In the genomic region with DNA sequence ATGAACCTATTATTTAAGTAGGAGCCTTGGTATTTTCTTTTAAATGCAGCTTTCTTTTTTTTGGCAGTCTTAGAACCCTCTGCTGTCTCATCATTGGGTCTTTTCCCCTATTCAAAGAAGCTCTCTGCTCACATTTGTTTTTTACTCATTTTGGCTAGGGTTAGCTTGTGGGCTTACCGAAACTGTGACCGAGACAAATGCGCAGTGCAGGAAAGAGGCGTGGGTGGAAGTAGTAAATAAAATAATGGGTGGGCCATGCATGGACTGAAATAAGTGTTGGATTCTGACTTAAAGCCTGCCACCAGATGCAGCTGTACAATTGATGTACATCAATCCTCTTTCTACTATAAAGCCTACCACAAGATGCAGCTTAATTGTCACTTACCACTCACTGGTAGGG, we compare ENCODE assay signal across 16 cellular contexts. TPM values are rescaled to one million over a fixed set of nuclear protein-coding genes. Genes with fewer than 3 reads are reported as not detected.
A peak's percentile ranks its signal among the peaks of the same experiment; 100 is the strongest.
DNase-seq lines count a peak whose midpoint lies in the region; ATAC-seq, FAIRE-seq and TF ChIP-seq lines count a peak whose summit lies in the region.
"Had no signal": no experiment of that assay in that cellular context is flagged by ENCODE, and none has a peak within 500 bp of the region (broad histone marks: within the 10 kb centered on the region; RNA-seq: fewer than 3 reads in every experiment).

No MANE protein-coding gene starts in this region.

- no peak overlapping the region for H3K27ac ChIP-seq in GM12878 (ENCODE audit: control insufficient read depth, insufficient read depth)
- H3K27ac ChIP-seq: PC-9, SJCRH30 had no signal

- no peak for TF ChIP-seq EP300 in GM12878 (IDR thresholded peaks at IDR 0.05; ENCODE audit: borderline replicate concordance in 1 of 2, control insufficient read depth in 1 of 2, low read depth in 2 of 2, low read length in 2 of 2)

- H3K9me3 Mint-ChIP-seq in activated T-cell treated with anti-CD3 and anti-CD28 coated beads, Interleukin-2, amount 50 U/mL, for 72 hours, result no peaks in the 10 kb centered on the region
- H3K9me3 Mint-ChIP-seq: CD8-positive, alpha-beta T cell had no signal

- H2AFZ ChIP-seq in GM12878 (ENCODE audit: control insufficient read depth, low read depth, low read length), result no peak overlapping the region
- H2AFZ ChIP-seq: PC-9 had no signal

- H3K4me1 ChIP-seq in GM12878 (ENCODE audit: control insufficient read depth, insufficient read depth, low read length), result no peaks in the 10 kb centered on the region
- H3K4me1 ChIP-seq: SJCRH30 had no signal

- peak; percentile 61 to 67 for ATAC-seq in activated T-cell treated with anti-CD3 and anti-CD28 coated beads, Interleukin-2, amount 50 U/mL, for 72 hours (replicated peaks in 1 of 2)
- ATAC-seq in GM19455 (IDR thresholded peaks at IDR 0.05; ENCODE audit: unreplicated experiment) (peak; percentile 73), HG02870 (IDR thresholded peaks at IDR 0.05; ENCODE audit: unreplicated experiment) (peak; percentile 84), GM12878 (peak; percentile 79), HG02759 (IDR thresholded peaks at IDR 0.05; ENCODE audit: unreplicated experiment) (no peak)
- ATAC-seq: CD8-positive, alpha-beta T cell had no signal

- no peaks in the 10 kb centered on the region for H3K27me3 ChIP-seq in GM12878 (replicated peaks in 1 of 2; ENCODE audit: control insufficient read depth in 2 of 2, insufficient read depth in 2 of 2, low read length in 1 of 2)
- H3K27me3 ChIP-seq: SJCRH30 had no signal

- peak overlapping the region in 1 of 2 donors; percentile 70 for H3K4me3 Mint-ChIP-seq in activated T-cell treated with anti-CD3 and anti-CD28 coated beads, Interleukin-2, amount 50 U/mL, for 72 hours
- H3K4me3 Mint-ChIP-seq: CD8-positive, alpha-beta T cell had no signal

- H3K27ac Mint-ChIP-seq in activated T-cell treated with anti-CD3 and anti-CD28 coated beads, Interleukin-2, amount 50 U/mL, for 72 hours, result no peak overlapping the region
- H3K27ac Mint-ChIP-seq: CD8-positive, alpha-beta T cell had no signal

- FAIRE-seq in GM12878 (lab: Jason Lieb, UNC), result no peak
- FAIRE-seq: G401.6, GM18507, H1 had no signal

- SMC1A ChIA-PET in GM12878 (lab: Charles Lee; ENCODE audit: uncharacterized antibody, unreplicated experiment), result interaction anchor here (0.9 to 4.6 kb wide), 6 partner anchors 9 to 216 kb away, joined by 3 to 20 read pairs (median 5); no protein-coding TSS in a partner anchor

- no peaks in the 10 kb centered on the region for H3K79me2 ChIP-seq in GM12878 (ENCODE audit: control insufficient read depth, insufficient read depth, low read length)

- RAD21 ChIA-PET in GM12878 (lab: Charles Lee; ENCODE audit: unreplicated experiment), result interaction anchor here (1.0 to 1.4 kb wide), 4 partner anchors 9 to 216 kb away, joined by 3 to 5 read pairs (median 4); no protein-coding TSS in a partner anchor

- TF ChIP-seq RAD21 in GM12878 (IDR thresholded peaks at IDR 0.05; ENCODE audit: insufficient read depth, low read depth, low read length), result no peak

- no peaks in the 10 kb centered on the region for H4K20me1 ChIP-seq in GM12878 (ENCODE audit: control insufficient read depth, insufficient read depth)

- in situ Hi-C loops in GM12878 (cut with MboI), result loop anchor here (25.0 kb wide), 1 partner anchor 516 kb away; no protein-coding TSS in a partner anchor

- DNase-seq in activated T-cell treated with anti-CD3 and anti-CD28 coated beads, Interleukin-2, amount 50 U/mL, for 72 hours, result peak in 1 of 2 donors; percentile 12
- DNase-seq in activated T-cell treated with anti-CD3 and anti-CD28 coated beads for 4 hours (no peak), GM12878 (ENCODE audit: low read depth, low spot score) (peak; percentile 32), glomerular visceral epithelial cell (ENCODE audit: extremely low spot score) (no peak)
- DNase-seq: CD8-positive, alpha-beta T cell; DND-41; NCI-H1930; NCI-H510A; PC-9; SJCRH30 had no signal

- peaks cover 11% of the 10 kb centered on the region for H3K4me1 Mint-ChIP-seq in activated T-cell treated with anti-CD3 and anti-CD28 coated beads, Interleukin-2, amount 50 U/mL, for 72 hours (ENCODE audit: low read depth)

- H3K9ac ChIP-seq in GM12878 (ENCODE audit: control insufficient read depth, insufficient read depth, low read length), result no peak overlapping the region

- no peak for TF ChIP-seq POLR2A in GM12878 (IDR thresholded peaks at IDR 0.05; ENCODE audit: low read depth, low read length)

- H3K4me2 ChIP-seq in GM12878 (ENCODE audit: control insufficient read depth, insufficient read depth), result no peak overlapping the region; the same call in 1 of the 2 replicates
- H3K4me2 ChIP-seq: PC-9 had no signal

- CTCF ChIA-PET in GM12878 (lab: Yijun Ruan, JAX), result interaction anchor here (1.0 to 2.5 kb wide), 5 partner anchors 10 to 217 kb away, joined by 3 to 12 read pairs (median 5); no protein-coding TSS in a partner anchor

- peaks cover 0 to 4% of the 10 kb centered on the region in 2 donors for H3K36me3 Mint-ChIP-seq in activated T-cell treated with anti-CD3 and anti-CD28 coated beads, Interleukin-2, amount 50 U/mL, for 72 hours (ENCODE audit: insufficient read depth in 2 of 2)

- H3K4me3 ChIP-seq in GM12878, result no peak overlapping the region
- H3K4me3 ChIP-seq: PC-9, SJCRH30 had no signal

- no TSS peak for BruUV-seq in GM12878 (replicated peaks; lab: Mats Ljungman, UMichigan)

- intact Hi-C loops in GM12878 (cut with micrococcal nuclease; ENCODE audit: unreplicated experiment), result no loop called here

- no peaks in the 10 kb centered on the region for H3K9me3 ChIP-seq in GM12878 (replicated peaks; ENCODE audit: control insufficient read depth, insufficient read depth, low read length)
- H3K9me3 ChIP-seq: SJCRH30 had no signal

- POLR2A ChIA-PET in GM12878 (lab: Charles Lee), result interaction anchor here (1.3 kb wide), 1 partner anchor 9 kb away, joined by 4 read pairs; no protein-coding TSS in a partner anchor

- H3K36me3 ChIP-seq in GM12878 (ENCODE audit: control insufficient read depth in 2 of 2, insufficient read depth in 2 of 2, low read length in 1 of 2), result no peaks in the 10 kb centered on the region; a peak in 2 of 4 replicates
- H3K36me3 ChIP-seq: SJCRH30 had no signal

- WGBS in GM12878 (ENCODE audit: insufficient coverage, insufficient replicate concordance, low lambda C conversion rate, missing lambda C conversion rate), result 0% methylated on average over 4 of the region's 4 CpGs

- no peak for TF ChIP-seq CTCF in GM12878 (IDR thresholded peaks at IDR 0.05 in 2 of 3, conservative IDR thresholded peaks at IDR 0.05 in 1 of 3; ENCODE audit: control insufficient read depth in 2 of 3, extremely low read depth in 1 of 3, insufficient read depth in 1 of 3, low read depth in 3 of 3, low read length in 3 of 3)

- no peaks in the 10 kb centered on the region for H3K27me3 Mint-ChIP-seq in activated T-cell treated with anti-CD3 and anti-CD28 coated beads, Interleukin-2, amount 50 U/mL, for 72 hours (ENCODE audit: low read depth)

TF ChIP-seq in GM12878, 131 proteins besides CTCF, POLR2A, EP300 and RAD21 (continues in another document):
- TF ChIP-seq, protein P1, sequence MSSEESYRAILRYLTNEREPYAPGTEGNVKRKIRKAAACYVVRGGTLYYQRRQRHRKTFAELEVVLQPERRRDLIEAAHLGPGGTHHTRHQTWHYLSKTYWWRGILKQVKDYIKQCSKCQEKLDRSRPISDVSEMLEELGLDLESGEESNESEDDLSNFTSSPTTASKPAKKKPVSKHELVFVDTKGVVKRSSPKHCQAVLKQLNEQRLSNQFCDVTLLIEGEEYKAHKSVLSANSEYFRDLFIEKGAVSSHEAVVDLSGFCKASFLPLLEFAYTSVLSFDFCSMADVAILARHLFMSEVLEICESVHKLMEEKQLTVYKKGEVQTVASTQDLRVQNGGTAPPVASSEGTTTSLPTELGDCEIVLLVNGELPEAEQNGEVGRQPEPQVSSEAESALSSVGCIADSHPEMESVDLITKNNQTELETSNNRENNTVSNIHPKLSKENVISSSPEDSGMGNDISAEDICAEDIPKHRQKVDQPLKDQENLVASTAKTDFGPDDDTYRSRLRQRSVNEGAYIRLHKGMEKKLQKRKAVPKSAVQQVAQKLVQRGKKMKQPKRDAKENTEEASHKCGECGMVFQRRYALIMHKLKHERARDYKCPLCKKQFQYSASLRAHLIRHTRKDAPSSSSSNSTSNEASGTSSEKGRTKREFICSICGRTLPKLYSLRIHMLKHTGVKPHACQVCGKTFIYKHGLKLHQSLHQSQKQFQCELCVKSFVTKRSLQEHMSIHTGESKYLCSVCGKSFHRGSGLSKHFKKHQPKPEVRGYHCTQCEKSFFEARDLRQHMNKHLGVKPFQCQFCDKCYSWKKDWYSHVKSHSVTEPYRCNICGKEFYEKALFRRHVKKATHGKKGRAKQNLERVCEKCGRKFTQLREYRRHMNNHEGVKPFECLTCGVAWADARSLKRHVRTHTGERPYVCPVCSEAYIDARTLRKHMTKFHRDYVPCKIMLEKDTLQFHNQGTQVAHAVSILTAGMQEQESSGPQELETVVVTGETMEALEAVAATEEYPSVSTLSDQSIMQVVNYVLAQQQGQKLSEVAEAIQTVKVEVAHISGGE (CRISPR knock-in tag; IDR thresholded peaks at IDR 0.05), result no peak
- no peak for TF ChIP-seq SP1 (IDR thresholded peaks at IDR 0.05; ENCODE audit: low read depth, low read length)
- no peak for TF ChIP-seq CBX5 (IDR thresholded peaks at IDR 0.05; ENCODE audit: low read depth)
- TF ChIP-seq PML (IDR thresholded peaks at IDR 0.05; ENCODE audit: low read length), result no peak
- TF ChIP-seq SUZ12 (IDR thresholded peaks at IDR 0.05; ENCODE audit: unreplicated experiment), result no peak

RNA-seq across cellular contexts. Expression of a gene that starts 14.7 kb away (rescaled TPM):
- 10 to 100 TPM; 17.8 to 20.3 TPM for total RNA-seq in activated T-cell treated with anti-CD3 and anti-CD28 coated beads, Interleukin-2, amount 50 U/mL, for 72 hours
- total RNA-seq in GM12878 (2013; cell fraction: nucleolus; rRNA removed), result 26.2 and 29.8 TPM in 2 replicates
- 14.2 and 18.0 TPM in 2 replicates for total RNA-seq in GM12878 (2014; rRNA removed)
- total RNA-seq in GM12878 (2014; rRNA removed; fragmentation: Illumina TruSeq; extraction: Trizol), result 12.4 and 13.2 TPM in 2 replicates
- total RNA-seq in GM12878 (2021), result 13.4 and 16.9 TPM in 2 replicates
- polyA plus RNA-seq in GM12878 (2011; ENCODE audit: low read depth), result 3.3 TPM
- 33.9 and 36.8 TPM in 2 replicates for polyA plus RNA-seq in GM12878 (2011; rRNA removed)
- 13.8 and 24.7 TPM in 2 replicates for polyA plus RNA-seq in GM12878 (2011; cell fraction: cytosol; rRNA removed)
- 7.8 and 9.3 TPM in 2 replicates for polyA plus RNA-seq in GM12878 (2011; cell fraction: nucleus; rRNA removed)
- polyA plus RNA-seq in GM12878 (2012), result 6.2 and 7.0 TPM in 2 replicates
- 14.4 and 17.7 TPM in 2 replicates for polyA plus RNA-seq in GM12878 (2014; fragmentation: Illumina TruSeq; extraction: Trizol)
- 1 to 10 TPM; 1.1 to 1.5 TPM for polyA plus RNA-seq in GM12878 (2014; fragmentation: Nextera tagmentation; extraction: Ambion mirVana)
- 8.5 and 9.3 TPM in 2 replicates for polyA plus RNA-seq in GM12878 (2014; rRNA removed)
- polyA plus RNA-seq in GM12878 (2016; fragmentation: Nextera tagmentation; extraction: Ambion mirVana), result 1 to 10 TPM; 5.8 to 7.6 TPM
- polyA minus RNA-seq in GM12878 (2011; rRNA and poly(A)+ RNA removed), result 45.1 and 54.2 TPM in 2 replicates
- polyA minus RNA-seq in GM12878 (2011; cell fraction: cytosol; rRNA and poly(A)+ RNA removed), result 9.0 and 24.4 TPM in 2 replicates
- 11.5 and 16.6 TPM in 2 replicates for polyA minus RNA-seq in GM12878 (2011; cell fraction: nucleus; rRNA and poly(A)+ RNA removed)
